In the genomic region with DNA sequence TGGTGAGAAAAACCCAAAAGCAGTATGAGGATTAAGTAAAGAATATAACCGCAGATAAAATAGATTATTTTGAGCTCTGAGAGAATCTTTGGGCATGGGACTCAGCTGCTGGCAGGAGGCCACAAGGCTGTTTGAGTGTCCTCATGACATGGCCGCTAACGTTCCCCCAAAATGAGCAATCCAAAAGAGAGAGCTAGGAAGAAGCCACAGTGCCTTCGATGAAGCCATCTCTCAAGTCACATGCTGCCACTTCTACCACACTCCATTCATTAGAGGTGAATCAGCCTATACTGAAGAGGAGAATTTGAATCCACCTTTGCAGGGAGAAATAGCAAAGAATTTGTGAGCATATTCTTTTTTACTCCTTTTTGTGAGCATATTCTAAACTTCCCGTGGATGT, we compare ENCODE assay signal across 1 cellular context.
TF ChIP-seq lines count a peak whose summit lies in the region.

No MANE protein-coding gene starts in this region.

TF ChIP-seq in HEK293, 187 proteins besides CTCF, POLR2A, EP300 and RAD21 (continued from another document):
- TF ChIP-seq, protein P1, sequence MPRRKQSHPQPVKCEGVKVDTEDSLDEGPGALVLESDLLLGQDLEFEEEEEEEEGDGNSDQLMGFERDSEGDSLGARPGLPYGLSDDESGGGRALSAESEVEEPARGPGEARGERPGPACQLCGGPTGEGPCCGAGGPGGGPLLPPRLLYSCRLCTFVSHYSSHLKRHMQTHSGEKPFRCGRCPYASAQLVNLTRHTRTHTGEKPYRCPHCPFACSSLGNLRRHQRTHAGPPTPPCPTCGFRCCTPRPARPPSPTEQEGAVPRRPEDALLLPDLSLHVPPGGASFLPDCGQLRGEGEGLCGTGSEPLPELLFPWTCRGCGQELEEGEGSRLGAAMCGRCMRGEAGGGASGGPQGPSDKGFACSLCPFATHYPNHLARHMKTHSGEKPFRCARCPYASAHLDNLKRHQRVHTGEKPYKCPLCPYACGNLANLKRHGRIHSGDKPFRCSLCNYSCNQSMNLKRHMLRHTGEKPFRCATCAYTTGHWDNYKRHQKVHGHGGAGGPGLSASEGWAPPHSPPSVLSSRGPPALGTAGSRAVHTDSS (tag by site-specific recombination; IDR thresholded peaks at IDR 0.05): no peak
- TF ChIP-seq SP7 (tag by site-specific recombination; IDR thresholded peaks at IDR 0.05) (0 out of 2 replicates have a peak, but pooled peaks have one; percentile 4), FEZF1 (tag by site-specific recombination; IDR thresholded peaks at IDR 0.05) (peak; percentile 62), ZNF24 (tag by site-specific recombination; IDR thresholded peaks at IDR 0.05) (no peak), ZNF157 (tag by site-specific recombination; IDR thresholded peaks at IDR 0.05) (no peak)
- TF ChIP-seq, protein P2, sequence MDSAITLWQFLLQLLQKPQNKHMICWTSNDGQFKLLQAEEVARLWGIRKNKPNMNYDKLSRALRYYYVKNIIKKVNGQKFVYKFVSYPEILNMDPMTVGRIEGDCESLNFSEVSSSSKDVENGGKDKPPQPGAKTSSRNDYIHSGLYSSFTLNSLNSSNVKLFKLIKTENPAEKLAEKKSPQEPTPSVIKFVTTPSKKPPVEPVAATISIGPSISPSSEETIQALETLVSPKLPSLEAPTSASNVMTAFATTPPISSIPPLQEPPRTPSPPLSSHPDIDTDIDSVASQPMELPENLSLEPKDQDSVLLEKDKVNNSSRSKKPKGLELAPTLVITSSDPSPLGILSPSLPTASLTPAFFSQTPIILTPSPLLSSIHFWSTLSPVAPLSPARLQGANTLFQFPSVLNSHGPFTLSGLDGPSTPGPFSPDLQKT (IDR thresholded peaks at IDR 0.05; ENCODE audit: borderline replicate concordance, low read depth, low read length): no peak
- TF ChIP-seq, protein P3, sequence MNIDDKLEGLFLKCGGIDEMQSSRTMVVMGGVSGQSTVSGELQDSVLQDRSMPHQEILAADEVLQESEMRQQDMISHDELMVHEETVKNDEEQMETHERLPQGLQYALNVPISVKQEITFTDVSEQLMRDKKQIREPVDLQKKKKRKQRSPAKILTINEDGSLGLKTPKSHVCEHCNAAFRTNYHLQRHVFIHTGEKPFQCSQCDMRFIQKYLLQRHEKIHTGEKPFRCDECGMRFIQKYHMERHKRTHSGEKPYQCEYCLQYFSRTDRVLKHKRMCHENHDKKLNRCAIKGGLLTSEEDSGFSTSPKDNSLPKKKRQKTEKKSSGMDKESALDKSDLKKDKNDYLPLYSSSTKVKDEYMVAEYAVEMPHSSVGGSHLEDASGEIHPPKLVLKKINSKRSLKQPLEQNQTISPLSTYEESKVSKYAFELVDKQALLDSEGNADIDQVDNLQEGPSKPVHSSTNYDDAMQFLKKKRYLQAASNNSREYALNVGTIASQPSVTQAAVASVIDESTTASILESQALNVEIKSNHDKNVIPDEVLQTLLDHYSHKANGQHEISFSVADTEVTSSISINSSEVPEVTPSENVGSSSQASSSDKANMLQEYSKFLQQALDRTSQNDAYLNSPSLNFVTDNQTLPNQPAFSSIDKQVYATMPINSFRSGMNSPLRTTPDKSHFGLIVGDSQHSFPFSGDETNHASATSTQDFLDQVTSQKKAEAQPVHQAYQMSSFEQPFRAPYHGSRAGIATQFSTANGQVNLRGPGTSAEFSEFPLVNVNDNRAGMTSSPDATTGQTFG (tag by site-specific recombination; IDR thresholded peaks at IDR 0.05; ENCODE audit: borderline replicate concordance): no peak
